In the genomic region with DNA sequence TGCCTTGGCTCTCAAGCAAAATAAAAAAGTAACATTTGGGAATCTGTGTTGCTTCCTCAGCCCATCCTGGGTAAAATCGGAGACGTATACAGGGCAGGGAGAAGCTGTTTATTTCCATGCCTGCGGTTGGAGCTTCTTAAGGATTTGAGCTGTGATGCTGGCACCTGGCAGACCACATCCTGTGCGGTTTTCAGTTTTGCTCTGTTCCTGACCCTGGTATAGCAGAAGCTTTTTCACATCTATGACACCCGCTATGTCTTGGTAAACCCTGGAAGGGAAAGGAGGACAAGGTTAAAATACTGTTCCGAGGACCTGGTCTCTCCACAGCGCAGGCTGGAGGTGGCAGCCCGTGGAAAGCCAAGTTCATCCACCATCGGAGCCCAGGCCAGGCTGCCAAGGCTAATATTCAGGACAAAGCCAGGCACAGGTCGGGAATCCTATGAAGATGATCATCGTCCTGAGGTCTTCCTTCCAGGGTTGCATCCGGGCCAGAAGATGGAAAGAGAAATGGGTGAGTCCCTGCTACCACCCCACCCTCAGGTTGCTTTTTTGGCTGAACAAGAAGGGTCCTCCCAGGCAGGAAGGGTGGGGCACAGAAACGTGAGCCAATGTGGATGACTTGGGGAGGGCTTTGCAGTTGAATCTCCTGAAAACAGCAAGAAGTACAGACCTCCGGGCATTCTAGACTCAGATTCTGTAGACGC, we compare ENCODE assay signal across 10 cellular contexts. TPM values are rescaled to one million over a fixed set of nuclear protein-coding genes. Genes with fewer than 3 reads are reported as not detected.
"Had no signal": no experiment of that assay in that cellular context is flagged by ENCODE, and none has a peak within 500 bp of the region (broad histone marks: within the 10 kb centered on the region; RNA-seq: fewer than 3 reads in every experiment).

No MANE protein-coding gene starts in this region.

RNA-seq across cellular contexts. Expression of a gene that starts 4.7 kb away (rescaled TPM):
- total RNA-seq: cardiac septum, left colon, lung, omental fat pad, prostate gland, smooth muscle cell, suprapubic skin, upper lobe of left lung had no signal
- polyA plus RNA-seq: adipose tissue, SK-N-SH, smooth muscle cell had no signal
